ENCODE assay signal across 14 cellular contexts in genomic region chr3:164533275-164533674, GRCh38.
"Had no signal": no experiment of that assay in that cellular context is flagged by ENCODE, and none has a peak within 500 bp of the region (broad histone marks: within the 10 kb centered on the region; RNA-seq: fewer than 3 reads in every experiment).

No MANE protein-coding gene starts in this region.

- DNase-seq: activated CD4-positive, alpha-beta T cell treated with anti-CD3 and anti-CD28 coated beads, Interleukin-2, amount 50 U/mL, for 1 hour; activated naive CD4-positive, alpha-beta T cell treated with anti-CD3 and anti-CD28 coated beads, Interleukin-2, amount 50 U/mL, for 16 hours; amniotic stem cell; body of pancreas; cortex of kidney; effector CD8-positive, alpha-beta T cell; heart left ventricle; islet precursor cell; left lung; occipital lobe; right cardiac atrium; thyroid gland; uterus had no signal

- ATAC-seq: body of pancreas, heart left ventricle, left lung, right cardiac atrium, WTC11 had no signal
